In the genomic region with DNA sequence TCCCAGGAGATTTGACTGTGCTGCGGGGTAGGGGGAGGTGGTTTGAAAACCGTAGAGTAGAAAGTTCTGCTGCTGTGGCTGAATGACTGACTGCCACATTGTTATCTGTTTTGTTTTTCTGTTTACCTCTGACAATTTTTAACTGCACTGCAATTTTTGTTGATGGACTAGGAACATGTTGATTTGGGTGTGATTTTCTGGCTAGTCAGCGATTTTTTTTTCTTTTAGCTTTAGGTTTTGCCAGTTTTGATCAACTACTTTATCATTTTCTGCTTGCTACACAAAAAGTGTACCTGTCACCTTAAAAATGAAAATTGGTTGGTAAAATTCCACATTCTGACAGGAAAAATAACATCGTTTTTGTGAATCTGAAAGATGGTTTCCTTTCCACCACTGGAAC, we compare ENCODE assay signal across 27 cellular contexts.
"Had no signal": no experiment of that assay in that cellular context is flagged by ENCODE, and none has a peak within 500 bp of the region (broad histone marks: within the 10 kb centered on the region; RNA-seq: fewer than 3 reads in every experiment).

No MANE protein-coding gene starts in this region.

- H3K27me3 Mint-ChIP-seq: activated naive CD8-positive, alpha-beta T cell treated with anti-CD3 and anti-CD28 coated beads for 36 hours had no signal

- H3K36me3 Mint-ChIP-seq: activated naive CD8-positive, alpha-beta T cell treated with anti-CD3 and anti-CD28 coated beads for 36 hours had no signal

- H3K4me1 Mint-ChIP-seq: activated CD4-positive, alpha-beta T cell treated with anti-CD3 and anti-CD28 coated beads, Interleukin-2, amount 10 ng/mL, durations not matched to agents 24 days and 14 days; activated T-helper 17 cell treated with anti-CD3 and anti-CD28 coated beads, Interleukin-2, amount 50 U/mL, for 72 hours had no signal

- H3K27ac Mint-ChIP-seq: activated CD4-positive, alpha-beta T cell treated with anti-CD3 and anti-CD28 coated beads, Interleukin-2, amount 10 ng/mL, durations not matched to agents 24 days and 14 days; activated CD8-positive, alpha-beta T cell treated with anti-CD3 and anti-CD28 coated beads for 36 hours; activated naive CD8-positive, alpha-beta T cell treated with anti-CD3 and anti-CD28 coated beads for 36 hours; activated T-cell treated with anti-CD3 and anti-CD28 coated beads, Interleukin-2, amount 50 U/mL, for 72 hours; activated T-helper 17 cell treated with anti-CD3 and anti-CD28 coated beads, Interleukin-2, amount 50 U/mL, for 72 hours had no signal

- H3K9me3 Mint-ChIP-seq: activated CD4-positive, alpha-beta T cell treated with anti-CD3 and anti-CD28 coated beads, Interleukin-2, amount 10 ng/mL, durations not matched to agents 24 days and 14 days; activated CD8-positive, alpha-beta T cell treated with anti-CD3 and anti-CD28 coated beads for 36 hours; activated naive CD8-positive, alpha-beta T cell treated with anti-CD3 and anti-CD28 coated beads for 36 hours; activated T-cell treated with anti-CD3 and anti-CD28 coated beads, Interleukin-2, amount 50 U/mL, for 72 hours; activated T-helper 17 cell treated with anti-CD3 and anti-CD28 coated beads, Interleukin-2, amount 50 U/mL, for 72 hours had no signal

- H3K36me3 ChIP-seq: cardiac muscle cell, MG63, SJCRH30 had no signal

- H3K27me3 ChIP-seq: cardiac muscle cell, SJCRH30 had no signal

- H3K9me3 ChIP-seq: MG63, SJCRH30 had no signal

- DNase-seq: activated CD4-positive, alpha-beta T cell treated with anti-CD3 and anti-CD28 coated beads, Interleukin-2, amount 10 ng/mL, durations not matched to agents 24 days and 14 days; activated CD4-positive, alpha-beta T cell treated with anti-CD3 and anti-CD28 coated beads, Interleukin-2, amount 50 U/mL, for 4 hours; activated CD8-positive, alpha-beta T cell treated with anti-CD3 and anti-CD28 coated beads for 36 hours; activated effector memory CD4-positive, alpha-beta T cell treated with anti-CD3 and anti-CD28 coated beads, Interleukin-2, amount 50 U/mL, for 16 hours; activated naive CD4-positive, alpha-beta T cell; activated naive CD4-positive, alpha-beta T cell treated with anti-CD3 and anti-CD28 coated beads, Interleukin-2, amount 50 U/mL, for 16 hours; activated naive CD8-positive, alpha-beta T cell treated with anti-CD3 and anti-CD28 coated beads for 36 hours; activated T-cell treated with anti-CD3 and anti-CD28 coated beads, Interleukin-2, amount 50 U/mL, for 1 hour; activated T-cell treated with anti-CD3 and anti-CD28 coated beads, Interleukin-2, amount 50 U/mL, for 72 hours; amniotic stem cell; aorta; MG63; NCI-H1048; NCI-H1436; NCI-H1694; NCI-H1930; NCI-H2081 treated with DMSO at 0.1 percent for 48 hours; NCI-H345; NCI-H526; NCI-H748 treated with DMSO at 0.1 percent for 48 hours; SHP77; T1000 had no signal

- H3K27ac ChIP-seq: cardiac muscle cell, SJCRH30, SK-N-MC had no signal

- ATAC-seq: activated CD8-positive, alpha-beta T cell treated with anti-CD3 and anti-CD28 coated beads for 36 hours; activated T-cell treated with anti-CD3 and anti-CD28 coated beads, Interleukin-2, amount 50 U/mL, for 72 hours; activated T-helper 17 cell treated with anti-CD3 and anti-CD28 coated beads, Interleukin-2, amount 50 U/mL, for 72 hours; Panc1 had no signal

- H3K4me3 Mint-ChIP-seq: activated CD4-positive, alpha-beta T cell treated with anti-CD3 and anti-CD28 coated beads, Interleukin-2, amount 10 ng/mL, durations not matched to agents 24 days and 14 days; activated CD8-positive, alpha-beta T cell treated with anti-CD3 and anti-CD28 coated beads for 36 hours; activated naive CD8-positive, alpha-beta T cell treated with anti-CD3 and anti-CD28 coated beads for 36 hours; activated T-cell treated with anti-CD3 and anti-CD28 coated beads, Interleukin-2, amount 50 U/mL, for 72 hours; activated T-helper 17 cell treated with anti-CD3 and anti-CD28 coated beads, Interleukin-2, amount 50 U/mL, for 72 hours had no signal

- H3K4me3 ChIP-seq: cardiac muscle cell, MG63, SJCRH30, SK-N-MC had no signal
